Comparison of ENCODE assay signal across 20 cellular contexts in genomic region chr2:3159801-3160545, GRCh38.
"Had no signal": no experiment of that assay in that cellular context is flagged by ENCODE, and none has a peak within 500 bp of the region (broad histone marks: within the 10 kb centered on the region; RNA-seq: fewer than 3 reads in every experiment).

No MANE protein-coding gene starts in this region.

- H3K36me3 ChIP-seq: esophagus muscularis mucosa, gastrocnemius medialis, heart right ventricle, pancreas, thoracic aorta had no signal

- H3K9me3 ChIP-seq: gastrocnemius medialis, pancreas had no signal

- H3K27ac ChIP-seq: epithelial cell of prostate, esophagus muscularis mucosa, gastrocnemius medialis, heart right ventricle, pancreas, psoas muscle, stomach, thoracic aorta had no signal

- H3K4me1 ChIP-seq: esophagus muscularis mucosa, gastrocnemius medialis, heart right ventricle, pancreas, psoas muscle, stomach had no signal

- H3K27me3 Mint-ChIP-seq: dendritic cell treated with granulocyte-macrophage colony-stimulating factor and Interleukin-4, amounts not matched to agents 40 ng/mL and 50 ng/mL, for 4 days; effector memory CD8-positive, alpha-beta T cell; naive thymus-derived CD4-positive, alpha-beta T cell had no signal

- H3K27ac Mint-ChIP-seq: dendritic cell treated with granulocyte-macrophage colony-stimulating factor and Interleukin-4, amounts not matched to agents 40 ng/mL and 50 ng/mL, for 4 days; effector memory CD8-positive, alpha-beta T cell had no signal

- H3K4me1 Mint-ChIP-seq: naive thymus-derived CD4-positive, alpha-beta T cell had no signal

- DNase-seq: effector memory CD8-positive, alpha-beta T cell; gastrocnemius medialis; heart right ventricle; left ventricle myocardium superior; mesendoderm; naive thymus-derived CD4-positive, alpha-beta T cell; nucleus accumbens; pancreas; psoas muscle; stimulated activated CD4-positive, alpha-beta T cell treated with anti-CD3 and anti-CD28 coated beads, Interleukin-2, amount 100 ng/mL, for 24 hours; stimulated activated CD4-positive, alpha-beta T cell treated with anti-CD3 and anti-CD28 coated beads, Interleukin-4, amount 100 ng/mL, for 4 hours; stimulated activated naive CD4-positive, alpha-beta T cell; stomach; substantia nigra; trophoblast cell had no signal

- H3K4me3 ChIP-seq: esophagus muscularis mucosa, gastrocnemius medialis, heart right ventricle, pancreas, psoas muscle, stomach, thoracic aorta had no signal

- H3K27me3 ChIP-seq: esophagus muscularis mucosa, gastrocnemius medialis, heart right ventricle, pancreas, stomach had no signal

- H3K4me3 Mint-ChIP-seq: dendritic cell treated with granulocyte-macrophage colony-stimulating factor and Interleukin-4, amounts not matched to agents 40 ng/mL and 50 ng/mL, for 4 days; effector memory CD8-positive, alpha-beta T cell; naive thymus-derived CD4-positive, alpha-beta T cell had no signal

- ATAC-seq: effector memory CD8-positive, alpha-beta T cell; gastrocnemius medialis; heart right ventricle; left ventricle myocardium superior; naive thymus-derived CD4-positive, alpha-beta T cell; pancreas; psoas muscle; sciatic nerve had no signal
